1 cellular context compared by ENCODE assay signal in genomic region chr7:108002726-108003590, GRCh38.
TF ChIP-seq lines count a peak whose summit lies in the region.

Gene LAMB1, minus strand, starts transcription at chr7:108003161. Its CDS starts 276 bp downstream, at chr7:108002885.

TF ChIP-seq in K562, 482 proteins besides CTCF, POLR2A, EP300 and RAD21 (continued from another document):
- no peak for TF ChIP-seq POLR2H (tag; IDR thresholded peaks at IDR 0.05; ENCODE audit: low read depth)
- 0 out of 2 replicates have a peak, but pooled peaks have one; percentile 11 for TF ChIP-seq ATF6 (CRISPR knock-in tag; IDR thresholded peaks at IDR 0.05)
- peak; percentile 56 for TF ChIP-seq PRDM10 (IDR thresholded peaks at IDR 0.05; ENCODE audit: partially characterized antibody)
- no peak for TF ChIP-seq ZNF766 (CRISPR knock-in tag; conservative IDR thresholded peaks at IDR 0.05)
- peak; percentile 86 for TF ChIP-seq KDM5B (IDR thresholded peaks at IDR 0.05; ENCODE audit: insufficient replicate concordance, low read depth, low read length)
- peak; percentile 69 for TF ChIP-seq EGR1 (conservative IDR thresholded peaks at IDR 0.05)
- TF ChIP-seq ZNF12 (CRISPR knock-in tag; IDR thresholded peaks at IDR 0.05) = peak; percentile 20; the same call in 1 of the 2 replicates
- TF ChIP-seq NUFIP1 (IDR thresholded peaks at IDR 0.05; ENCODE audit: partially characterized antibody) = no peak
TF ChIP-seq in K562: peak in this region for 52.
